ENCODE assay signal across 11 cellular contexts in the genomic region with DNA sequence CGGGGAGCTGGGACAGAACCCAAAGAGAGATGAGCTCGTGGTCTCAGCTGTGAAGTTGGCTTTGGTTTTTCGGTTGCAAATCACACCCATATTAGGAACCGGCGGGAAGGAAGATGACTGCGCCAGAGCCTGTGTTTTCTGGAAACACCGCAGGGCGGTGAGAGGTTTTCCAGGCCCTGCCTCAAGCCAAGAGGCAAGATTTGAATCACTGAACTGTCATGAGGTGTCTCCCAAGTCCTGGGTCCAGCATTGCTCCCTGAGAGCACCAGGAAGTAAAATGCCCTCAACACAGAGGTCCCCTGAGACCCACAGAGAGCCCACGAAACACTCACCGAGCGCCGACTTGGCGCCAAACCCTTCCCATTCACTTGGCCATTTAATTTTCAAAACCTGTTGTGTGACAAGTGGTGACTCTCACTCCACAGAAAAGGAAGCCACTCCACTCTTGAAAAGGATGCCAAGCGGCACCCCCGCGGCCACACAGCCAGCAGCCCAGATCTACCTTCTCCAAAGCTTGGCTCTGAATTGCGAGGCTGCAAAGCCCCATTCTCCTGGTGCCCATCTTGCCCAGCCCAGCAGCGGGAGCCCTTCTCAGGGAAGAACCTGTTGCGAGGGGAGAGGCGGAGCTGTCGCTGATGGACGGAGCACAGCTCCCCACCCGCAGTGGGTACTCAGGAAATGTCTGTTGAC.
DNase-seq lines count a peak whose midpoint lies in the region; ATAC-seq, FAIRE-seq and TF ChIP-seq lines count a peak whose summit lies in the region.
"Had no signal": no experiment of that assay in that cellular context is flagged by ENCODE, and none has a peak within 500 bp of the region (broad histone marks: within the 10 kb centered on the region; RNA-seq: fewer than 3 reads in every experiment).

No MANE protein-coding gene starts in this region.

- H3K4me3 ChIP-seq in transverse colon: no peak overlapping the region

- TF ChIP-seq CTCF in transverse colon (IDR thresholded peaks at IDR 0.05): no peak

- intact Hi-C loops in transverse colon (cut with DNase I; ENCODE audit: low total_unique reads): no loop called here

- no peak for FAIRE-seq in urothelium cell line (lab: Jason Lieb, UNC)
- FAIRE-seq: H54 had no signal

- 59 to 78% methylated on average over 9 to 23 of the region's 23 CpGs for WGBS in transverse colon (ENCODE audit: low coverage in 1 of 2), 2 donors

- no peaks in the 10 kb centered on the region for H3K27me3 ChIP-seq in transverse colon

- no peaks in the 10 kb centered on the region for H3K9me3 Mint-ChIP-seq in activated naive CD4-positive, alpha-beta T cell treated with anti-CD3 and anti-CD28 coated beads, Interleukin-2, amount 50 U/mL, for 24 hours

- peak overlapping the region; percentile 72 for H3K27ac Mint-ChIP-seq in activated naive CD4-positive, alpha-beta T cell treated with anti-CD3 and anti-CD28 coated beads, Interleukin-2, amount 50 U/mL, for 24 hours

- TF ChIP-seq POLR2A in transverse colon (IDR thresholded peaks at IDR 0.05): no peak

- H3K36me3 ChIP-seq in transverse colon: no peaks in the 10 kb centered on the region

- peak; percentile 43 to 56 (median 49) for DNase-seq in stimulated activated CD4-positive, alpha-beta T cell treated with anti-CD3 and anti-CD28 coated beads, Interleukin-12 subunit alpha, Interleukin-12 subunit beta, amount 100 ng/mL, for 48 hours (ENCODE audit: low read depth in 2 of 3, low spot score in 1 of 3)
- DNase-seq in stimulated activated CD4-positive, alpha-beta T cell treated with anti-CD3 and anti-CD28 coated beads, Interleukin-4, amount 100 ng/mL, for 4 hours: no peak
- DNase-seq in NCI-H2029 (lab: John Stamatoyannopoulos, UW): peak; percentile 8
- peak; percentile 23 for DNase-seq in transverse colon
- DNase-seq in urothelium cell line (ENCODE audit: low spot score): no peak
- DNase-seq: NCI-H1694 treated with DMSO at 0.1 percent for 48 hours, Right ventricle myocardium superior had no signal

- no peaks in the 10 kb centered on the region for H3K9me3 ChIP-seq in transverse colon

- no peak for ATAC-seq in GM21360 (IDR thresholded peaks at IDR 0.05; ENCODE audit: unreplicated experiment)
- no peak for ATAC-seq in HG02798 (IDR thresholded peaks at IDR 0.05; ENCODE audit: poor library complexity, unreplicated experiment)

- no peaks in the 10 kb centered on the region for H3K36me3 Mint-ChIP-seq in activated naive CD4-positive, alpha-beta T cell treated with anti-CD3 and anti-CD28 coated beads, Interleukin-2, amount 50 U/mL, for 24 hours

- H3K4me1 ChIP-seq in transverse colon: peaks cover 0 to 45% (median 1%) of the 10 kb centered on the region in 4 donors

- in situ Hi-C loops in transverse colon (cut with MboI; ENCODE audit: low pct_ligation_motif_present in 1 of 4, low pct_unique_long_range_greater_than_20kb in 1 of 4, low sequenced_read_pairs in 3 of 4): loop anchor here in 2 of 4 donors (25.0 kb wide), 1 partner anchor 92 kb away; the partner anchor contains the start of gene RUNX3 (in 2 of the 2)

- no peak for TF ChIP-seq EP300 in transverse colon (IDR thresholded peaks at IDR 0.05; ENCODE audit: low read depth)

- H3K27ac ChIP-seq in transverse colon: peak overlapping the region in 3 of 4 donors; percentile 20 to 36 (median 34)

- H3K4me3 Mint-ChIP-seq in activated naive CD4-positive, alpha-beta T cell treated with anti-CD3 and anti-CD28 coated beads, Interleukin-2, amount 50 U/mL, for 24 hours: peak overlapping the region; percentile 62

- H3K27me3 Mint-ChIP-seq in activated naive CD4-positive, alpha-beta T cell treated with anti-CD3 and anti-CD28 coated beads, Interleukin-2, amount 50 U/mL, for 24 hours: no peaks in the 10 kb centered on the region

- peaks cover 88% of the 10 kb centered on the region for H3K4me1 Mint-ChIP-seq in activated naive CD4-positive, alpha-beta T cell treated with anti-CD3 and anti-CD28 coated beads, Interleukin-2, amount 50 U/mL, for 24 hours

Comparison
In these comparisons a context has a peak if more than half of its experiments do, and no peak if none do; other contexts are left out.
1. DNase-seq: peak in stimulated activated CD4-positive, alpha-beta T cell treated with anti-CD3 and anti-CD28 coated beads, Interleukin-12 subunit alpha, Interleukin-12 subunit beta, amount 100 ng/mL, for 48 hours (3 of 3), NCI-H2029 (single experiment) and transverse colon (single experiment); none in stimulated activated CD4-positive, alpha-beta T cell treated with anti-CD3 and anti-CD28 coated beads, Interleukin-4, amount 100 ng/mL, for 4 hours (0 of 2) and urothelium cell line (single experiment).